In genomic region chr17:75614006-75614405, GRCh38 we compare ENCODE assay signal across 1 cellular context.
TF ChIP-seq lines count a peak whose summit lies in the region.

No MANE protein-coding gene starts in this region.

TF ChIP-seq in H1, 55 proteins besides CTCF, POLR2A, EP300 and RAD21:
- TF ChIP-seq KDM5A (IDR thresholded peaks at IDR 0.05; ENCODE audit: low read length) (no peak), CHD1 (IDR thresholded peaks at IDR 0.05; ENCODE audit: low read depth, low read length) (no peak), TCF12 (IDR thresholded peaks at IDR 0.05; ENCODE audit: low read depth, low read length) (no peak), CHD2 (IDR thresholded peaks at IDR 0.05; ENCODE audit: low read length) (no peak), RFX5 (IDR thresholded peaks at IDR 0.05; ENCODE audit: borderline replicate concordance, low read depth, low read length) (no peak), CTBP2 (IDR thresholded peaks at IDR 0.05; ENCODE audit: borderline replicate concordance, insufficient read depth, insufficient read length, low read length) (no peak), CREB1 (IDR thresholded peaks at IDR 0.05) (no peak), EZH2 (IDR thresholded peaks at IDR 0.05; ENCODE audit: low read depth, low read length, severe bottlenecking) (no peak), POU5F1 (IDR thresholded peaks at IDR 0.05; ENCODE audit: low read depth, low read length) (no peak)
TF ChIP-seq in H1: peak in this region for 0.
